ENCODE assay signal across 39 cellular contexts in genomic region chrX:118257781-118258180, GRCh38.
"Had no signal": no experiment of that assay in that cellular context is flagged by ENCODE, and none has a peak within 500 bp of the region (broad histone marks: within the 10 kb centered on the region; RNA-seq: fewer than 3 reads in every experiment).

No MANE protein-coding gene starts in this region.

- H3K36me3 Mint-ChIP-seq: activated naive CD4-positive, alpha-beta T cell treated with anti-CD3 and anti-CD28 coated beads, Interleukin-2, amount 10 ng/mL, durations not matched to agents 7 days and 5 days; activated naive CD4-positive, alpha-beta T cell treated with anti-CD3 and anti-CD28 coated beads, Interleukin-2, amount 50 U/mL, for 24 hours; activated naive CD4-positive, alpha-beta T cell treated with anti-CD3 and anti-CD28 coated beads, Interleukin-2, amount 50 U/mL, for 72 hours; activated naive CD8-positive, alpha-beta T cell; activated naive CD8-positive, alpha-beta T cell treated with anti-CD3 and anti-CD28 coated beads for 36 hours; activated naive CD8-positive, alpha-beta T cell treated with anti-CD3 and anti-CD28 coated beads, Interleukin-2, amount 10 ng/mL, durations not matched to agents 7 days and 5 days; brain had no signal

- H3K27ac ChIP-seq: adrenal gland, ascending aorta, body of pancreas, brain microvascular endothelial cell, breast epithelium, cardiac muscle cell, colonic mucosa had no signal

- H3K27me3 ChIP-seq: ascending aorta, body of pancreas, brain microvascular endothelial cell, cardiac muscle cell, colonic mucosa had no signal

- H3K27me3 Mint-ChIP-seq: activated naive CD4-positive, alpha-beta T cell treated with anti-CD3 and anti-CD28 coated beads, Interleukin-2, amount 10 ng/mL, durations not matched to agents 7 days and 5 days; activated naive CD4-positive, alpha-beta T cell treated with anti-CD3 and anti-CD28 coated beads, Interleukin-2, amount 50 U/mL, for 24 hours; activated naive CD8-positive, alpha-beta T cell; activated naive CD8-positive, alpha-beta T cell treated with anti-CD3 and anti-CD28 coated beads, Interleukin-2, amount 50 U/mL, for 24 hours had no signal

- H3K4me1 ChIP-seq: adrenal gland, ascending aorta, body of pancreas, breast epithelium, colonic mucosa had no signal

- H3K9me3 Mint-ChIP-seq: activated naive CD4-positive, alpha-beta T cell treated with anti-CD3 and anti-CD28 coated beads for 36 hours; activated naive CD4-positive, alpha-beta T cell treated with anti-CD3 and anti-CD28 coated beads, Interleukin-2, amount 10 ng/mL, durations not matched to agents 7 days and 5 days; activated naive CD4-positive, alpha-beta T cell treated with anti-CD3 and anti-CD28 coated beads, Interleukin-2, amount 50 U/mL, for 24 hours; activated naive CD4-positive, alpha-beta T cell treated with anti-CD3 and anti-CD28 coated beads, Interleukin-2, amount 50 U/mL, for 72 hours; activated naive CD8-positive, alpha-beta T cell treated with anti-CD3 and anti-CD28 coated beads for 36 hours; activated naive CD8-positive, alpha-beta T cell treated with anti-CD3 and anti-CD28 coated beads, Interleukin-2, amount 10 ng/mL, durations not matched to agents 7 days and 5 days; activated naive CD8-positive, alpha-beta T cell treated with anti-CD3 and anti-CD28 coated beads, Interleukin-2, amount 50 U/mL, for 24 hours; activated T-cell treated with anti-CD3 and anti-CD28 coated beads, Interleukin-2, amount 50 U/mL, for 4 hours; activated T-cell treated with anti-CD3 and anti-CD28 coated beads, Interleukin-2, amount 50 U/mL, for 72 hours; activated T-helper 1 cell treated with anti-CD3 and anti-CD28 coated beads, Interleukin-12 subunit alpha, Interleukin-12 subunit beta, Interleukin-2, Interleukin-4 antibody, amounts not matched to agents 30 ng/mL and 10 ng/mL and 1 ng/mL, durations not matched to agents 14 hours and 24 hours and 36 hours; activated T-helper 17 cell treated with anti-CD3 and anti-CD28 coated beads, Interleukin-2, amount 50 U/mL, for 72 hours; activated T-helper 2 cell treated with anti-CD3 and anti-CD28 coated beads, Interferon-gamma antibody, Interleukin-2, Interleukin-4, amounts not matched to agents 10 μg/mL and 5 μg/mL and 100 μg/mL, durations not matched to agents 14 hours and 24 hours and 36 hours; brain; central memory CD8-positive, alpha-beta T cell had no signal

- H3K9me3 ChIP-seq: adrenal gland, ascending aorta, body of pancreas, breast epithelium, colonic mucosa had no signal

- H3K36me3 ChIP-seq: adrenal gland, ascending aorta, brain microvascular endothelial cell, breast epithelium, cardiac muscle cell, colonic mucosa had no signal

- H3K4me3 ChIP-seq: adrenal gland, ascending aorta, body of pancreas, breast epithelium, cardiac muscle cell, colonic mucosa had no signal

- H3K4me1 Mint-ChIP-seq: activated naive CD4-positive, alpha-beta T cell treated with anti-CD3 and anti-CD28 coated beads, Interleukin-2, amount 10 ng/mL, durations not matched to agents 7 days and 5 days; activated naive CD4-positive, alpha-beta T cell treated with anti-CD3 and anti-CD28 coated beads, Interleukin-2, amount 50 U/mL, for 24 hours; activated naive CD8-positive, alpha-beta T cell treated with anti-CD3 and anti-CD28 coated beads for 36 hours; activated naive CD8-positive, alpha-beta T cell treated with anti-CD3 and anti-CD28 coated beads, Interleukin-2, amount 10 ng/mL, durations not matched to agents 7 days and 5 days; activated naive CD8-positive, alpha-beta T cell treated with anti-CD3 and anti-CD28 coated beads, Interleukin-2, amount 50 U/mL, for 24 hours; activated T-helper 17 cell treated with anti-CD3 and anti-CD28 coated beads, Interleukin-2, amount 50 U/mL, for 72 hours; brain; central memory CD8-positive, alpha-beta T cell had no signal

- H3K27ac Mint-ChIP-seq: activated naive CD4-positive, alpha-beta T cell treated with anti-CD3 and anti-CD28 coated beads for 36 hours; activated naive CD4-positive, alpha-beta T cell treated with anti-CD3 and anti-CD28 coated beads, Interleukin-2, amount 10 ng/mL, durations not matched to agents 7 days and 5 days; activated naive CD4-positive, alpha-beta T cell treated with anti-CD3 and anti-CD28 coated beads, Interleukin-2, amount 50 U/mL, for 24 hours; activated naive CD4-positive, alpha-beta T cell treated with anti-CD3 and anti-CD28 coated beads, Interleukin-2, amount 50 U/mL, for 72 hours; activated naive CD8-positive, alpha-beta T cell; activated naive CD8-positive, alpha-beta T cell treated with anti-CD3 and anti-CD28 coated beads for 36 hours; activated naive CD8-positive, alpha-beta T cell treated with anti-CD3 and anti-CD28 coated beads, Interleukin-2, amount 10 ng/mL, durations not matched to agents 7 days and 5 days; activated naive CD8-positive, alpha-beta T cell treated with anti-CD3 and anti-CD28 coated beads, Interleukin-2, amount 50 U/mL, for 24 hours; activated T-cell treated with anti-CD3 and anti-CD28 coated beads, Interleukin-2, amount 50 U/mL, for 72 hours; activated T-helper 1 cell treated with anti-CD3 and anti-CD28 coated beads, Interleukin-12 subunit alpha, Interleukin-12 subunit beta, Interleukin-2, Interleukin-4 antibody, amounts not matched to agents 30 ng/mL and 10 ng/mL and 1 ng/mL, durations not matched to agents 14 hours and 24 hours and 36 hours; activated T-helper 17 cell treated with anti-CD3 and anti-CD28 coated beads, Interleukin-2, amount 50 U/mL, for 72 hours; activated T-helper 2 cell treated with anti-CD3 and anti-CD28 coated beads, Interferon-gamma antibody, Interleukin-2, Interleukin-4, amounts not matched to agents 10 μg/mL and 5 μg/mL and 100 μg/mL, durations not matched to agents 14 hours and 24 hours and 36 hours; brain had no signal

- H3K4me3 Mint-ChIP-seq: activated naive CD4-positive, alpha-beta T cell treated with anti-CD3 and anti-CD28 coated beads for 36 hours; activated naive CD4-positive, alpha-beta T cell treated with anti-CD3 and anti-CD28 coated beads, Interleukin-2, amount 10 ng/mL, durations not matched to agents 7 days and 5 days; activated naive CD4-positive, alpha-beta T cell treated with anti-CD3 and anti-CD28 coated beads, Interleukin-2, amount 50 U/mL, for 24 hours; activated naive CD8-positive, alpha-beta T cell; activated naive CD8-positive, alpha-beta T cell treated with anti-CD3 and anti-CD28 coated beads for 36 hours; activated naive CD8-positive, alpha-beta T cell treated with anti-CD3 and anti-CD28 coated beads, Interleukin-2, amount 10 ng/mL, durations not matched to agents 7 days and 5 days; activated naive CD8-positive, alpha-beta T cell treated with anti-CD3 and anti-CD28 coated beads, Interleukin-2, amount 50 U/mL, for 24 hours; activated T-cell treated with anti-CD3 and anti-CD28 coated beads, Interleukin-2, amount 50 U/mL, for 4 hours; activated T-cell treated with anti-CD3 and anti-CD28 coated beads, Interleukin-2, amount 50 U/mL, for 72 hours; activated T-helper 1 cell treated with anti-CD3 and anti-CD28 coated beads, Interleukin-12 subunit alpha, Interleukin-12 subunit beta, Interleukin-2, Interleukin-4 antibody, amounts not matched to agents 30 ng/mL and 10 ng/mL and 1 ng/mL, durations not matched to agents 14 hours and 24 hours and 36 hours; activated T-helper 17 cell treated with anti-CD3 and anti-CD28 coated beads, Interleukin-2, amount 50 U/mL, for 72 hours; brain; central memory CD8-positive, alpha-beta T cell had no signal

- FAIRE-seq: bronchial epithelial cell, colon had no signal

- ATAC-seq: activated naive CD4-positive, alpha-beta T cell treated with anti-CD3 and anti-CD28 coated beads, Interleukin-2, amount 50 U/mL, for 72 hours; activated naive CD8-positive, alpha-beta T cell treated with anti-CD3 and anti-CD28 coated beads, Interleukin-2, amount 50 U/mL, for 24 hours; activated T-cell treated with anti-CD3 and anti-CD28 coated beads, Interleukin-2, amount 50 U/mL, for 4 hours; activated T-cell treated with anti-CD3 and anti-CD28 coated beads, Interleukin-2, amount 50 U/mL, for 72 hours; activated T-helper 17 cell treated with anti-CD3 and anti-CD28 coated beads, Interleukin-2, amount 50 U/mL, for 72 hours; body of pancreas had no signal

- DNase-seq: activated effector memory CD4-positive, alpha-beta T cell treated with anti-CD3 and anti-CD28 coated beads, Interleukin-2, amount 50 U/mL, for 16 hours; activated effector memory CD4-positive, alpha-beta T cell treated with Interleukin-2 at 50 U/mL for 16 hours; activated gamma-delta T cell; activated gamma-delta T cell treated with Interleukin-2 at 50 U/mL for 16 hours; activated naive CD4-positive, alpha-beta T cell; activated naive CD4-positive, alpha-beta T cell treated with anti-CD3 and anti-CD28 coated beads for 36 hours; activated naive CD4-positive, alpha-beta T cell treated with anti-CD3 and anti-CD28 coated beads, Interleukin-2, amount 10 ng/mL, durations not matched to agents 7 days and 5 days; activated naive CD4-positive, alpha-beta T cell treated with anti-CD3 and anti-CD28 coated beads, Interleukin-2, amount 50 U/mL, for 16 hours; activated naive CD4-positive, alpha-beta T cell treated with Interleukin-2 at 50 U/mL for 16 hours; activated naive CD8-positive, alpha-beta T cell treated with anti-CD3 and anti-CD28 coated beads for 36 hours; activated naive CD8-positive, alpha-beta T cell treated with anti-CD3 and anti-CD28 coated beads, Interleukin-2, amount 10 ng/mL, durations not matched to agents 7 days and 5 days; activated naive CD8-positive, alpha-beta T cell treated with anti-CD3 and anti-CD28 coated beads, Interleukin-2, amount 50 U/mL, for 24 hours; activated T-cell treated with anti-CD3 and anti-CD28 coated beads, Interleukin-2, amount 50 U/mL, for 4 hours; activated T-cell treated with anti-CD3 and anti-CD28 coated beads, Interleukin-2, amount 50 U/mL, for 48 hours; activated T-cell treated with anti-CD3 and anti-CD28 coated beads, Interleukin-2, amount 50 U/mL, for 72 hours; adrenal gland; amniotic stem cell; amygdala; anterior cingulate cortex; aorta; body of pancreas; brain microvascular endothelial cell; caudate nucleus; central memory CD4-positive, alpha-beta T cell; cerebellar nuclear complex; colonic mucosa had no signal
